16 cellular contexts compared by ENCODE assay signal in genomic region chr20:41091926-41092325, GRCh38. TPM values are rescaled to one million over a fixed set of nuclear protein-coding genes. Genes with fewer than 3 reads are reported as not detected.
DNase-seq lines count a peak whose midpoint lies in the region; ATAC-seq and TF ChIP-seq lines count a peak whose summit lies in the region.
"Had no signal": no experiment of that assay in that cellular context is flagged by ENCODE, and none has a peak within 500 bp of the region (broad histone marks: within the 10 kb centered on the region; RNA-seq: fewer than 3 reads in every experiment).

No MANE protein-coding gene starts in this region.

- H3K4me1 Mint-ChIP-seq in MCF 10A (ENCODE audit: insufficient read depth, unreplicated experiment) = peaks cover 4% of the 10 kb centered on the region
- peaks cover 3% of the 10 kb centered on the region for H3K4me1 Mint-ChIP-seq in brain
- H3K4me1 Mint-ChIP-seq in nephron progenitor cell = peaks cover 7% of the 10 kb centered on the region
- peaks cover 5% of the 10 kb centered on the region for H3K4me1 Mint-ChIP-seq in mesothelial cell of epicardium

- peak overlapping the region; percentile 71 for H3K27ac Mint-ChIP-seq in MCF 10A (ENCODE audit: low read depth, unreplicated experiment)
- peak overlapping the region in 3 of 5 experiments; percentile 6 to 18 (median 11) for H3K27ac Mint-ChIP-seq in brain
- peak overlapping the region; percentile 82 for H3K27ac Mint-ChIP-seq in nephron progenitor cell
- H3K27ac Mint-ChIP-seq in mesothelial cell of epicardium = no peak overlapping the region

- H4K20me1 ChIP-seq in mammary epithelial cell (ENCODE audit: insufficient read depth, low read length) = no peaks in the 10 kb centered on the region

- DNase-seq in MCF 10A (ENCODE audit: unreplicated experiment) (no peak), mammary epithelial cell (no peak), SJSA1 (ENCODE audit: low read depth in 1 of 2, low spot score in 2 of 2) (peak in 1 of 2 experiments; percentile 68), nephron progenitor cell (no peak), foreskin fibroblast (no peak), mesothelial cell of epicardium (ENCODE audit: low spot score in 2 of 2, unreplicated experiment in 2 of 2) (no peak)
- DNase-seq: BE2C; CD8-positive, alpha-beta memory T cell; EL; NCI-H1048; NCI-H146; NCI-H345 had no signal

- H3K27me3 ChIP-seq in mammary epithelial cell (ENCODE audit: insufficient read depth, low read length) (no peaks in the 10 kb centered on the region), SJSA1 (replicated peaks) (no peaks in the 10 kb centered on the region)
- H3K27me3 ChIP-seq: BE2C had no signal

- H3K36me3 ChIP-seq in mammary epithelial cell (ENCODE audit: insufficient read depth, low read length) (peaks cover 39% of the 10 kb centered on the region), SJSA1 (peaks cover 60% of the 10 kb centered on the region)

- H3K9me3 Mint-ChIP-seq in MCF 10A (ENCODE audit: unreplicated experiment) = no peaks in the 10 kb centered on the region
- H3K9me3 Mint-ChIP-seq in brain = no peaks in the 10 kb centered on the region
- no peaks in the 10 kb centered on the region for H3K9me3 Mint-ChIP-seq in nephron progenitor cell
- no peaks in the 10 kb centered on the region for H3K9me3 Mint-ChIP-seq in mesothelial cell of epicardium
- H3K9me3 Mint-ChIP-seq: CD8-positive, alpha-beta memory T cell had no signal

- peaks cover 3% of the 10 kb centered on the region for H3K4me1 ChIP-seq in mammary epithelial cell (ENCODE audit: insufficient read depth, low read length)
- H3K4me1 ChIP-seq in SJSA1 (replicated peaks) = peaks cover 11% of the 10 kb centered on the region

- H3K9me3 ChIP-seq in mammary epithelial cell (replicated peaks; ENCODE audit: insufficient read depth, low read length) = no peaks in the 10 kb centered on the region
- no peaks in the 10 kb centered on the region for H3K9me3 ChIP-seq in SJSA1 (replicated peaks)
- H3K9me3 ChIP-seq: BE2C had no signal

- no peak overlapping the region for H2AFZ ChIP-seq in mammary epithelial cell (ENCODE audit: low read depth, low read length)

- BruUV-seq in MCF 10A (replicated peaks; lab: Mats Ljungman, UMichigan) = no TSS peak
- BruUV-seq in mammary epithelial cell (replicated peaks; lab: Mats Ljungman, UMichigan) = no TSS peak

- dilution Hi-C loops in mammary epithelial cell (cut with HindIII; ENCODE audit: low sequenced_read_pairs) = no loop called here

- ATAC-seq in HG03520 (IDR thresholded peaks at IDR 0.05; ENCODE audit: unreplicated experiment) = no peak
- ATAC-seq: K562 had no signal

- POLR2A ChIA-PET in MCF 10A (lab: Yijun Ruan, JAX) = interaction anchor here (0.9 to 1.4 kb wide), 2 partner anchors 101 to 106 kb away, joined by 3 read pairs; no protein-coding TSS in a partner anchor

- CTCF ChIA-PET in MCF 10A (lab: Yijun Ruan, JAX) = interaction anchor here (1.2 to 18.0 kb wide), 6 partner anchors 12 to 129 kb away, joined by 3 to 616 read pairs (median 9); no protein-coding TSS in a partner anchor
- CTCF ChIA-PET in mammary epithelial cell (lab: Charles Lee; ENCODE audit: low non-redundant PET) = no interaction called here

- H3K36me3 Mint-ChIP-seq in MCF 10A (ENCODE audit: insufficient read depth, unreplicated experiment) (peaks cover 96% of the 10 kb centered on the region), brain (peaks cover 80% of the 10 kb centered on the region), nephron progenitor cell (ENCODE audit: low read depth) (peaks cover 83% of the 10 kb centered on the region), mesothelial cell of epicardium (peaks cover 47% of the 10 kb centered on the region)

- no peak overlapping the region for H3K4me2 ChIP-seq in mammary epithelial cell (ENCODE audit: insufficient read depth, low read depth, low read length)

- intact Hi-C loops in MCF 10A (cut with micrococcal nuclease) (no loop called here), mammary epithelial cell (cut with micrococcal nuclease) (no loop called here)

- H3K79me2 ChIP-seq in mammary epithelial cell (ENCODE audit: insufficient read depth, low read length) = peaks cover 10% of the 10 kb centered on the region

- in situ Hi-C loops in mammary epithelial cell (cut with MboI; ENCODE audit: low sequenced_read_pairs in 2 of 2) = loop anchor here in 1 of 2 donors (10.0 kb wide), 1 partner anchor 107 kb away; no protein-coding TSS in a partner anchor

- TF ChIP-seq CTCF in MCF 10A (IDR thresholded peaks at IDR 0.05; ENCODE audit: unreplicated experiment) (no peak), mammary epithelial cell (conservative IDR thresholded peaks at IDR 0.05 in 1 of 2, IDR thresholded peaks at IDR 0.05 in 1 of 2; ENCODE audit: extremely low read depth in 1 of 2, insufficient read depth in 1 of 2, low read depth in 1 of 2, low read length in 2 of 2) (no peak), brain (conservative IDR thresholded peaks at IDR 0.05) (no peak), nephron progenitor cell (IDR thresholded peaks at IDR 0.05) (no peak), foreskin fibroblast (IDR thresholded peaks at IDR 0.05; ENCODE audit: low read depth, low read length) (no peak), mesothelial cell of epicardium (IDR thresholded peaks at IDR 0.05; ENCODE audit: unreplicated experiment) (no peak)

- WGBS in mammary epithelial cell (ENCODE audit: low coverage, missing lambda C conversion rate) = 81% methylated on average over 4 of the region's 4 CpGs

- H3K9ac ChIP-seq in mammary epithelial cell (ENCODE audit: insufficient read depth, low read length) = no peak overlapping the region

- H3K4me3 ChIP-seq in mammary epithelial cell (replicated peaks in 1 of 3; ENCODE audit: insufficient read depth in 1 of 3, low read depth in 2 of 3, low read length in 3 of 3) = no peak overlapping the region
- H3K4me3 ChIP-seq in SJSA1 = no peak overlapping the region
- H3K4me3 ChIP-seq in foreskin fibroblast (ENCODE audit: low read depth in 1 of 2, low read length in 2 of 2) = no peak overlapping the region
- H3K4me3 ChIP-seq: K562, SK-N-MC had no signal

- H3K27me3 Mint-ChIP-seq in MCF 10A (ENCODE audit: insufficient read depth, unreplicated experiment) (no peaks in the 10 kb centered on the region), brain (no peaks in the 10 kb centered on the region), nephron progenitor cell (ENCODE audit: low read depth, poor library complexity) (no peaks in the 10 kb centered on the region), mesothelial cell of epicardium (ENCODE audit: low read depth) (no peaks in the 10 kb centered on the region)
- H3K27me3 Mint-ChIP-seq: CD8-positive, alpha-beta memory T cell had no signal

- H3K27ac ChIP-seq in mammary epithelial cell (ENCODE audit: insufficient read depth, low read depth, low read length) (no peak overlapping the region), SJSA1 (peak overlapping the region; percentile 19; the same call in 1 of the 2 replicates)
- H3K27ac ChIP-seq: SK-N-MC had no signal

- H3K4me3 Mint-ChIP-seq in MCF 10A (ENCODE audit: unreplicated experiment) (no peak overlapping the region), brain (no peak overlapping the region), nephron progenitor cell (no peak overlapping the region), mesothelial cell of epicardium (no peak overlapping the region)
- H3K4me3 Mint-ChIP-seq: CD8-positive, alpha-beta memory T cell had no signal

RNA-seq across cellular contexts. Expression of gene PLCG1, which starts 45.4 kb away (rescaled TPM):
- 33.2 and 48.1 TPM in 2 replicates for total RNA-seq in MCF 10A (2022)
- total RNA-seq in mammary epithelial cell = 10 to 100 TPM; 74.3 to 75.8 TPM
- polyA plus RNA-seq in mammary epithelial cell = 34.9 TPM
- polyA minus RNA-seq in mammary epithelial cell = 170 TPM
- total RNA-seq in SJSA1 (2014; rRNA removed; shearing (Covaris generic)) = 49.4 and 69.1 TPM in 2 replicates
- polyA plus RNA-seq in brain (ENCODE audit: insufficient read depth, low read depth, low replicate concordance) = 75.9 TPM
- total RNA-seq in mesothelial cell of epicardium = 286 to 307 TPM (median 301 TPM) in 3 replicates
